Comparison of ENCODE assay signal across 28 cellular contexts in genomic region chr3:61975199-61975598, GRCh38.
"Had no signal": no experiment of that assay in that cellular context is flagged by ENCODE, and none has a peak within 500 bp of the region (broad histone marks: within the 10 kb centered on the region; RNA-seq: fewer than 3 reads in every experiment).

No MANE protein-coding gene starts in this region.

- H3K4me3 Mint-ChIP-seq: activated CD8-positive, alpha-beta T cell treated with anti-CD3 and anti-CD28 coated beads, Interleukin-2, amount 10 ng/mL, durations not matched to agents 7 days and 5 days; activated naive CD4-positive, alpha-beta T cell treated with anti-CD3 and anti-CD28 coated beads, Interleukin-2, amount 50 U/mL, for 24 hours; activated T-cell treated with anti-CD3 and anti-CD28 coated beads, Interleukin-2, amount 50 U/mL, for 24 hours; activated T-helper 1 cell treated with anti-CD3 and anti-CD28 coated beads, Interleukin-12 subunit alpha, Interleukin-12 subunit beta, Interleukin-2, Interleukin-4 antibody, amounts not matched to agents 30 ng/mL and 10 ng/mL and 1 ng/mL, durations not matched to agents 14 hours and 24 hours and 36 hours; brain; T-helper 1 cell treated with Interleukin-12 subunit alpha and Interleukin-12 subunit beta and Interleukin-4 antibody, amounts not matched to agents 30 μg/mL and 1 μg/mL, for 36 hours; WTC11 had no signal

- ATAC-seq: activated CD8-positive, alpha-beta T cell treated with anti-CD3 and anti-CD28 coated beads, Interleukin-2, amount 10 ng/mL, durations not matched to agents 7 days and 5 days; Panc1; WTC11 had no signal

- H3K36me3 ChIP-seq: ascending aorta had no signal

- H3K4me3 ChIP-seq: ascending aorta had no signal

- H3K9ac ChIP-seq: KMS-11 had no signal

- H3K27me3 Mint-ChIP-seq: activated T-cell treated with anti-CD3 and anti-CD28 coated beads, Interleukin-2, amount 50 U/mL, for 24 hours; brain had no signal

- H3K9me3 ChIP-seq: ascending aorta had no signal

- H3K27ac ChIP-seq: ascending aorta, KMS-11 had no signal

- H3K4me1 Mint-ChIP-seq: activated naive CD4-positive, alpha-beta T cell treated with anti-CD3 and anti-CD28 coated beads, Interleukin-2, amount 50 U/mL, for 24 hours had no signal

- H3K27ac Mint-ChIP-seq: activated CD8-positive, alpha-beta T cell treated with anti-CD3 and anti-CD28 coated beads, Interleukin-2, amount 10 ng/mL, durations not matched to agents 7 days and 5 days; activated naive CD4-positive, alpha-beta T cell treated with anti-CD3 and anti-CD28 coated beads, Interleukin-2, amount 50 U/mL, for 24 hours; activated T-cell treated with anti-CD3 and anti-CD28 coated beads, Interleukin-2, amount 50 U/mL, for 24 hours; activated T-helper 1 cell treated with anti-CD3 and anti-CD28 coated beads, Interleukin-12 subunit alpha, Interleukin-12 subunit beta, Interleukin-2, Interleukin-4 antibody, amounts not matched to agents 30 ng/mL and 10 ng/mL and 1 ng/mL, durations not matched to agents 14 hours and 24 hours and 36 hours; T-helper 1 cell treated with Interleukin-12 subunit alpha and Interleukin-12 subunit beta and Interleukin-4 antibody, amounts not matched to agents 30 μg/mL and 1 μg/mL, for 36 hours; WTC11 had no signal

- H3K4me2 ChIP-seq: KMS-11 had no signal

- H3K36me3 Mint-ChIP-seq: activated naive CD4-positive, alpha-beta T cell treated with anti-CD3 and anti-CD28 coated beads, Interleukin-2, amount 50 U/mL, for 24 hours; brain; WTC11 had no signal

- H3K27me3 ChIP-seq: ascending aorta had no signal

- H3K9me3 Mint-ChIP-seq: activated naive CD4-positive, alpha-beta T cell treated with anti-CD3 and anti-CD28 coated beads, Interleukin-2, amount 50 U/mL, for 24 hours; activated T-cell treated with anti-CD3 and anti-CD28 coated beads, Interleukin-2, amount 50 U/mL, for 24 hours; activated T-helper 1 cell treated with anti-CD3 and anti-CD28 coated beads, Interleukin-12 subunit alpha, Interleukin-12 subunit beta, Interleukin-2, Interleukin-4 antibody, amounts not matched to agents 30 ng/mL and 10 ng/mL and 1 ng/mL, durations not matched to agents 14 hours and 24 hours and 36 hours; brain; T-helper 1 cell treated with Interleukin-12 subunit alpha and Interleukin-12 subunit beta and Interleukin-4 antibody, amounts not matched to agents 30 μg/mL and 1 μg/mL, for 36 hours; WTC11 had no signal

- DNase-seq: activated CD4-positive, alpha-beta T cell treated with anti-CD3 and anti-CD28 coated beads for 48 hours; activated CD4-positive, alpha-beta T cell treated with anti-CD3 and anti-CD28 coated beads, Interleukin-2, amount 50 U/mL, for 4 hours; activated CD4-positive, CD25-positive, alpha-beta regulatory T cell treated with anti-CD3 and anti-CD28 coated beads, Interleukin-2, amount 50 U/mL, for 72 hours; activated CD8-positive, alpha-beta T cell treated with anti-CD3 and anti-CD28 coated beads, Interleukin-2, amount 10 ng/mL, durations not matched to agents 7 days and 5 days; activated effector memory CD4-positive, alpha-beta T cell treated with Interleukin-2 at 50 U/mL for 16 hours; activated naive CD4-positive, alpha-beta T cell; activated T-cell treated with anti-CD3 and anti-CD28 coated beads, Interleukin-2, amount 50 U/mL, for 24 hours; caudate nucleus; NCI-H1092; NCI-H1417; NCI-H2029; NCI-H2107; NCI-H2171 treated with DMSO at 0.1 percent for 48 hours; NCI-H226; NCI-H526; NCI-H82; NK-92 treated with Interleukin-12 subunit alpha and Interleukin-12 subunit beta, amount 100 ng/mL, for 24 hours; OCI-M1; RPMI8226; SHP77 had no signal
